15 cellular contexts compared by ENCODE assay signal in genomic region chr1:156665539-156665938, GRCh38. TPM values are rescaled to one million over a fixed set of nuclear protein-coding genes. Genes with fewer than 3 reads are reported as not detected.
DNase-seq lines count a peak whose midpoint lies in the region; ATAC-seq, FAIRE-seq and TF ChIP-seq lines count a peak whose summit lies in the region.
"Had no signal": no experiment of that assay in that cellular context is flagged by ENCODE, and none has a peak within 500 bp of the region (broad histone marks: within the 10 kb centered on the region; RNA-seq: fewer than 3 reads in every experiment).

No MANE protein-coding gene starts in this region.

- POLR2A ChIA-PET in A549 (lab: Yijun Ruan, JAX): no interaction called here

- DNase-seq in A549 (ENCODE audit: low read depth in 1 of 2, low spot score in 1 of 2): no peak
- DNase-seq in WERI-Rb-1: no peak
- DNase-seq in right cardiac atrium: peak in 1 of 3 donors; percentile 44
- DNase-seq in iPS-NIHi7 (ENCODE audit: extremely low spot score): no peak
- no peak for DNase-seq in DMS114 treated with DMSO at 0.1 percent for 48 hours (lab: John Stamatoyannopoulos, UW; ENCODE audit: unreplicated experiment)
- DNase-seq in COLO829 (ENCODE audit: low spot score): no peak
- DNase-seq: activated T-cell treated with anti-CD3 and anti-CD28 coated beads, Interleukin-2, amount 50 U/mL, for 1 hour; erythroblast; immature natural killer cell had no signal

- no peak overlapping the region for H3K4me3 ChIP-seq in A549
- no peak overlapping the region for H3K4me3 ChIP-seq in WERI-Rb-1 (ENCODE audit: low read depth, low read length)
- H3K4me3 ChIP-seq in right cardiac atrium (ENCODE audit: low read length): no peak overlapping the region
- no peak overlapping the region for H3K4me3 ChIP-seq in parathyroid adenoma (ENCODE audit: low read depth, low read length)

- H3K27me3 ChIP-seq in WERI-Rb-1 (ENCODE audit: insufficient read depth, low read depth, severe bottlenecking) (no peaks in the 10 kb centered on the region), right cardiac atrium (ENCODE audit: control insufficient read depth, insufficient read depth) (no peaks in the 10 kb centered on the region), parathyroid adenoma (ENCODE audit: control insufficient read depth, insufficient read depth, low read length) (no peaks in the 10 kb centered on the region)

- H3K36me3 ChIP-seq in WERI-Rb-1 (no peaks in the 10 kb centered on the region), parathyroid adenoma (ENCODE audit: control insufficient read depth, insufficient read depth, low read length) (no peaks in the 10 kb centered on the region)

- H3K79me2 ChIP-seq in parathyroid adenoma: no peaks in the 10 kb centered on the region

- H3K4me2 ChIP-seq in A549 (peak overlapping the region; percentile 54; the same call in 2 of the 3 replicates), parathyroid adenoma (ENCODE audit: low read length) (no peak overlapping the region)

- TF ChIP-seq RAD21 in A549 (conservative IDR thresholded peaks at IDR 0.05 in 1 of 2, IDR thresholded peaks at IDR 0.05 in 1 of 2): no peak

- peak overlapping the region; percentile 58 to 97 for H3K27ac ChIP-seq in A549
- H3K27ac ChIP-seq in WERI-Rb-1: peak overlapping the region; percentile 97
- H3K27ac ChIP-seq in right cardiac atrium (ENCODE audit: low read length): peak overlapping the region; percentile 95
- H3K27ac ChIP-seq in parathyroid adenoma: peak overlapping the region; percentile 57
- H3K27ac ChIP-seq: VCaP had no signal

- intact Hi-C loops in right cardiac atrium (cut with DNase I): no loop called here

- H2AFZ ChIP-seq in parathyroid adenoma: no peak overlapping the region

- H3K9ac ChIP-seq in parathyroid adenoma: no peak overlapping the region

- H3K9me3 ChIP-seq in A549 (no peaks in the 10 kb centered on the region), WERI-Rb-1 (ENCODE audit: severe bottlenecking) (no peaks in the 10 kb centered on the region), right cardiac atrium (ENCODE audit: control insufficient read depth, low read length) (no peaks in the 10 kb centered on the region), parathyroid adenoma (ENCODE audit: control insufficient read depth, low read length) (no peaks in the 10 kb centered on the region)

- ATAC-seq in A549 (no peak), right cardiac atrium (no peak), GM21619 (IDR thresholded peaks at IDR 0.05; ENCODE audit: unreplicated experiment) (no peak)

- TF ChIP-seq POLR2A in A549 (IDR thresholded peaks at IDR 0.05; ENCODE audit: low read length): no peak

- FAIRE-seq in A549 (lab: Jason Lieb, UNC): no peak

- no peak for TF ChIP-seq EP300 in A549 (IDR thresholded peaks at IDR 0.05)

- CTCF ChIA-PET in A549 (lab: Yijun Ruan, JAX): interaction anchor here (1.3 to 15.2 kb wide), 5 partner anchors 10 to 225 kb away, joined by 3 to 402 read pairs (median 87); partner anchors contain the start of genes HAPLN2 and NES

- H3K4me1 ChIP-seq in A549 (peaks cover 48% of the 10 kb centered on the region), right cardiac atrium (ENCODE audit: control insufficient read depth, insufficient read depth, low read length) (peaks cover 68% of the 10 kb centered on the region), parathyroid adenoma (no peaks in the 10 kb centered on the region)

- 90% methylated on average over 3 of the region's 3 CpGs for WGBS in A549 (ENCODE audit: missing lambda C conversion rate)
- 44% methylated on average over 3 of the region's 3 CpGs for WGBS in right cardiac atrium

- TF ChIP-seq CTCF in A549 (IDR thresholded peaks at IDR 0.05) (no peak), WERI-Rb-1 (IDR thresholded peaks at IDR 0.05; ENCODE audit: low read depth, low read length) (no peak), parathyroid adenoma (IDR thresholded peaks at IDR 0.05) (no peak)

TF ChIP-seq in A549, 52 proteins besides CTCF, POLR2A, EP300 and RAD21 (continues in another document):
- no peak for TF ChIP-seq TFCP2L1 (CRISPR knock-in tag; IDR thresholded peaks at IDR 0.05)
- TF ChIP-seq ELK1 (IDR thresholded peaks at IDR 0.05; ENCODE audit: low read depth, low read length): no peak
- no peak for TF ChIP-seq HOXA7 (CRISPR knock-in tag; IDR thresholded peaks at IDR 0.05)
- no peak for TF ChIP-seq POLR2AphosphoS2 (conservative IDR thresholded peaks at IDR 0.05; ENCODE audit: low read length)
- TF ChIP-seq JUNB (IDR thresholded peaks at IDR 0.05): no peak
- TF ChIP-seq EHMT2 (IDR thresholded peaks at IDR 0.05; ENCODE audit: low read depth): no peak
- TF ChIP-seq ESRRA (IDR thresholded peaks at IDR 0.05; ENCODE audit: borderline replicate concordance, low read length): no peak
- TF ChIP-seq SMC3 (IDR thresholded peaks at IDR 0.05): no peak
- TF ChIP-seq HOXB5 (CRISPR knock-in tag; IDR thresholded peaks at IDR 0.05): no peak
- TF ChIP-seq MAZ (IDR thresholded peaks at IDR 0.05; ENCODE audit: borderline replicate concordance, low read depth, low read length): no peak
- TF ChIP-seq MYC (IDR thresholded peaks at IDR 0.05; ENCODE audit: borderline replicate concordance, low read length): no peak
- TF ChIP-seq RCOR1 (IDR thresholded peaks at IDR 0.05; ENCODE audit: low read depth, low read length): no peak
- TF ChIP-seq FOXS1 (CRISPR knock-in tag; IDR thresholded peaks at IDR 0.05): no peak
- no peak for TF ChIP-seq NPAS2 (CRISPR knock-in tag; IDR thresholded peaks at IDR 0.05; ENCODE audit: borderline replicate concordance)
- no peak for TF ChIP-seq HDAC2 (IDR thresholded peaks at IDR 0.05)
- TF ChIP-seq CHD2 (IDR thresholded peaks at IDR 0.05; ENCODE audit: low read length, partially characterized antibody): no peak
- no peak for TF ChIP-seq CBX8 (IDR thresholded peaks at IDR 0.05)

RNA-seq across cellular contexts. Expression of gene NES, which starts 11.7 kb away (rescaled TPM):
- polyA plus RNA-seq in A549 (2011; rRNA removed): 0.57 and 0.65 TPM in 2 replicates
- 0.34 and 0.39 TPM in 2 replicates for polyA plus RNA-seq in A549 (2012; cell fraction: cytosol; rRNA removed)
- polyA plus RNA-seq in A549 (2012; cell fraction: nucleus; rRNA removed): 2.5 and 2.7 TPM in 2 replicates
- polyA plus RNA-seq in A549 (2017; fragmentation: RNase III; extraction: RNeasy Plus Mini Kit Qiagen cat#74134 plus additional on column Dnase treatment): 2.1 to 2.8 TPM (median 2.1 TPM) in 3 replicates
- polyA minus RNA-seq in A549 (2011; rRNA and poly(A)+ RNA removed): 0.45 and 0.54 TPM in 2 replicates
- 100 to 1,000 TPM; 146 to 282 (median 170) TPM for total RNA-seq in right cardiac atrium
- 257 TPM for polyA plus RNA-seq in right cardiac atrium
- polyA plus RNA-seq: immature natural killer cell had no signal

RNA-seq across cellular contexts. Expression of gene BCAN, which starts 23.6 kb away (rescaled TPM):
- 0.12 TPM in 1 of 2 replicates, not detected in the other for polyA plus RNA-seq in A549 (2011; rRNA removed)
- 0.03 TPM in 1 of 2 replicates, not detected in the other for polyA plus RNA-seq in A549 (2012; cell fraction: cytosol; rRNA removed)
- 0.07 and 0.18 TPM in 2 replicates for polyA plus RNA-seq in A549 (2012; cell fraction: nucleus; rRNA removed)
- polyA plus RNA-seq in A549 (2017; fragmentation: RNase III; extraction: RNeasy Plus Mini Kit Qiagen cat#74134 plus additional on column Dnase treatment): not detected in 3 replicates
- polyA minus RNA-seq in A549 (2011; rRNA and poly(A)+ RNA removed): not detected in 2 replicates
- under 1 TPM in 2 of 4 donors, not detected in 2; 0.23 to 0.29 TPM for total RNA-seq in right cardiac atrium
- 0.20 TPM for polyA plus RNA-seq in right cardiac atrium
- total RNA-seq: omental fat pad, subcutaneous adipose tissue had no signal

RNA-seq across cellular contexts. Expression of gene CRABP2, which starts 39.8 kb away (rescaled TPM):
- 1.4 and 1.7 TPM in 2 replicates for polyA plus RNA-seq in A549 (2011; rRNA removed)
- 2.9 and 3.8 TPM in 2 replicates for polyA plus RNA-seq in A549 (2012; cell fraction: cytosol; rRNA removed)
- polyA plus RNA-seq in A549 (2012; cell fraction: nucleus; rRNA removed): 6.1 and 8.7 TPM in 2 replicates
- polyA plus RNA-seq in A549 (2017; fragmentation: RNase III; extraction: RNeasy Plus Mini Kit Qiagen cat#74134 plus additional on column Dnase treatment): 15.6 to 19.1 TPM (median 17.9 TPM) in 3 replicates
- polyA minus RNA-seq in A549 (2011; rRNA and poly(A)+ RNA removed): 1.0 TPM in 1 of 2 replicates, not detected in the other
- total RNA-seq in right cardiac atrium: 1 to 10 TPM in 1 of 4 donors, under 1 TPM in 3; 0.71 to 1.6 (median 0.75) TPM
- polyA plus RNA-seq in right cardiac atrium: 1.3 TPM
- polyA plus RNA-seq: immature natural killer cell had no signal

RNA-seq across cellular contexts. Expression of gene HAPLN2, which starts 46.3 kb away (rescaled TPM):
- polyA plus RNA-seq in A549 (2011; rRNA removed) (0.11 and 0.23 TPM in 2 replicates), A549 (2017; fragmentation: RNase III; extraction: RNeasy Plus Mini Kit Qiagen cat#74134 plus additional on column Dnase treatment) (0.10 to 0.16 TPM (median 0.13 TPM) in 3 replicates), right cardiac atrium (2.0 TPM)
- polyA plus RNA-seq in A549 (2012; cell fraction: cytosol; rRNA removed): 0.08 and 0.09 TPM in 2 replicates
- polyA plus RNA-seq in A549 (2012; cell fraction: nucleus; rRNA removed): 1.4 and 1.8 TPM in 2 replicates
- polyA minus RNA-seq in A549 (2011; rRNA and poly(A)+ RNA removed): not detected in 2 replicates
- total RNA-seq in right cardiac atrium: 1 to 10 TPM in 2 of 4 donors, under 1 TPM in 2; 0.53 to 1.2 (median 1.1) TPM
- total RNA-seq: NCI-H460 had no signal
- polyA plus RNA-seq: immature natural killer cell had no signal

Comparison
In these comparisons a context has a peak if more than half of its experiments do, and no peak if none do; other contexts are left out.
1. RNA of gene NES, which starts 11.7 kb away (polyA plus RNA-seq): 257 TPM in right cardiac atrium (single experiment); 0.34 to 2.8 TPM in A549; every median in the first group is over 10 times any median in the second.
2. Peak in every context shown above with its lines, with median percentiles within 50 percentile points of each other: H3K27ac ChIP-seq.